In the genomic region with DNA sequence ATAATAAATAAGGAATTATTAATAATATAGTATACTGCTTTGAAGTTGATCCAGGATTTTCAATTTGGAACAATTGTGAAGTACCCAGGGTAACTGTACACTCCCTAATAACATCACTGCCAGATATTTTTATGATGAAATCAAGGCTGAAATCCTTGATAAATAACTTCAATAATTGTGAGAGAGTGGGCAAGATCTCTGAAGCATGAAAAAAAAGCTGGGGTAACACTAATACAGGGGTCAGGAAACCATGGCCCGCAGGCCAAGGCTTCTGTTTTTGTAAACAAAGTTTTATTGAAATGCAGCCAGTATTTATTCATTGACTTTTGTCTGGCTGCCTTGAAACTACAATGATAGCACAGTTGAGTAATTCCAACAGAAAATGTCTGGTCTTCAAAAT, we compare ENCODE assay signal across 23 cellular contexts.
"Had no signal": no experiment of that assay in that cellular context is flagged by ENCODE, and none has a peak within 500 bp of the region (broad histone marks: within the 10 kb centered on the region; RNA-seq: fewer than 3 reads in every experiment).

No MANE protein-coding gene starts in this region.

- FAIRE-seq: endothelial cell of umbilical vein had no signal

- H3K27me3 ChIP-seq: colonic mucosa, sigmoid colon, tibial nerve, upper lobe of right lung, vagina had no signal

- H3K9me3 ChIP-seq: colonic mucosa, left ventricle myocardium inferior, psoas muscle, sigmoid colon, tibial nerve, upper lobe of right lung, vagina had no signal

- H3K27ac ChIP-seq: colonic mucosa, left ventricle myocardium inferior, parathyroid adenoma, psoas muscle, skin epidermis, upper lobe of right lung, vagina had no signal

- H3K4me3 ChIP-seq: colonic mucosa, left ventricle myocardium inferior, lung, psoas muscle, sigmoid colon, skin epidermis, tibial nerve, upper lobe of right lung, vagina had no signal

- H3K36me3 ChIP-seq: colonic mucosa, left ventricle myocardium inferior had no signal

- DNase-seq: cerebellar nuclear complex; colonic mucosa; effector CD4-positive, alpha-beta T cell; endodermal cell; foreskin melanocyte; glutamatergic neuron; islet precursor cell; left ventricle myocardium inferior; mesenchymal stem cell; naive B cell; occipital lobe; psoas muscle; retina; sigmoid colon; stimulated activated CD4-positive, alpha-beta T cell treated with anti-CD3 and anti-CD28 coated beads, Interleukin-2, amount 100 ng/mL, for 24 hours; stimulated activated naive CD4-positive, alpha-beta T cell treated with Interleukin-2 at 50 U/mL for 16 hours; upper lobe of right lung had no signal

- H3K4me1 ChIP-seq: colonic mucosa, psoas muscle, upper lobe of right lung had no signal

- ATAC-seq: psoas muscle, upper lobe of right lung had no signal
